Comparison of ENCODE assay signal across 8 cellular contexts in genomic region chr11:69122642-69123431, GRCh38. TPM values are rescaled to one million over a fixed set of nuclear protein-coding genes. Genes with fewer than 3 reads are reported as not detected.
DNase-seq lines count a peak whose midpoint lies in the region; ATAC-seq, FAIRE-seq and TF ChIP-seq lines count a peak whose summit lies in the region.

No MANE protein-coding gene starts in this region.

- H3K9me3 ChIP-seq in A549 (peaks cover 13% of the 10 kb centered on the region; the same call in 1 of the 3 replicates), colonic mucosa (no peaks in the 10 kb centered on the region), liver (ENCODE audit: control insufficient read depth in 4 of 4, low read length in 3 of 4) (peaks cover 0 to 4% (median 0%) of the 10 kb centered on the region in 4 donors)

- intact Hi-C loops in colonic mucosa (cut with DNase I) = no loop called here

- FAIRE-seq in A549 (lab: Jason Lieb, UNC) = peak; percentile 98

- H3K4me2 ChIP-seq in A549 = peak overlapping the region; percentile 94

- TF ChIP-seq POLR2A in A549 (IDR thresholded peaks at IDR 0.05; ENCODE audit: low read length) = peak; percentile 18; the same call in 1 of the 2 replicates

- H3K9ac ChIP-seq in colonic mucosa (ENCODE audit: low read depth in 2 of 2, low read length in 2 of 2) (no peak overlapping the region), liver (ENCODE audit: low read depth in 1 of 2, low read length in 2 of 2) (no peak overlapping the region)

- 2% methylated on average over 16 of the region's 26 CpGs for WGBS in A549 (ENCODE audit: missing lambda C conversion rate)
- WGBS in liver = 31% methylated on average over 26 of the region's 26 CpGs

- CTCF ChIA-PET in A549 (lab: Yijun Ruan, JAX) = interaction anchor here (0.6 to 5.1 kb wide), 7 partner anchors 9 to 520 kb away, joined by 3 to 37 read pairs (median 4); a partner anchor contains a TSS

- TF ChIP-seq CTCF in A549 (IDR thresholded peaks at IDR 0.05) (no peak), colonic mucosa (IDR thresholded peaks at IDR 0.05) (no peak), liver (IDR thresholded peaks at IDR 0.05; ENCODE audit: low read depth, low read length, missing input control) (no peak)

- peaks cover 37% of the 10 kb centered on the region for H3K4me1 ChIP-seq in A549
- peaks cover 9% of the 10 kb centered on the region for H3K4me1 ChIP-seq in colonic mucosa
- H3K4me1 ChIP-seq in liver (ENCODE audit: control insufficient read depth in 4 of 4, insufficient read depth in 4 of 4, low read length in 3 of 4) = peaks cover 0 to 1% (median 0%) of the 10 kb centered on the region in 4 donors

- H3K36me3 ChIP-seq in colonic mucosa (no peaks in the 10 kb centered on the region), liver (ENCODE audit: control insufficient read depth in 4 of 4, insufficient read depth in 3 of 4, low read depth in 1 of 4, low read length in 3 of 4) (no peaks in the 10 kb centered on the region)

- peak; percentile 97 to 99 for DNase-seq in A549 (ENCODE audit: low read depth in 1 of 2, low spot score in 1 of 2)
- peak; percentile 80 for DNase-seq in HK-2 (ENCODE audit: unreplicated experiment)
- peak; percentile 62 to 75 for DNase-seq in activated CD4-positive, alpha-beta T cell treated with anti-CD3 and anti-CD28 coated beads for 24 hours (ENCODE audit: low read depth in 2 of 2)
- peak; percentile 92 for DNase-seq in colonic mucosa
- peak; percentile 75 to 78 for DNase-seq in stimulated activated CD8-positive, alpha-beta memory T cell treated with anti-CD3 and anti-CD28 coated beads, Interleukin-15, amount 100 ng/mL, for 48 hours (ENCODE audit: low read depth in 2 of 2)
- DNase-seq in NCI-H128 (lab: John Stamatoyannopoulos, UW; ENCODE audit: unreplicated experiment) = no peak

- H3K4me3 ChIP-seq in A549 = peak overlapping the region; percentile 28; the same call in 1 of the 3 replicates
- no peak overlapping the region for H3K4me3 ChIP-seq in colonic mucosa
- no peak overlapping the region for H3K4me3 ChIP-seq in liver (ENCODE audit: low read depth in 1 of 3, low read length in 3 of 3)

- peak overlapping the region; percentile 91 to 98 for H3K27ac ChIP-seq in A549
- peak overlapping the region; percentile 44 for H3K27ac ChIP-seq in colonic mucosa
- H3K27ac ChIP-seq in liver (ENCODE audit: low read depth in 1 of 2, low read length in 2 of 2) = no peak overlapping the region

- H3K27me3 ChIP-seq in colonic mucosa = no peaks in the 10 kb centered on the region
- H3K27me3 ChIP-seq in liver (ENCODE audit: control insufficient read depth in 4 of 4, insufficient read depth in 4 of 4, low read length in 3 of 4) = no peaks in the 10 kb centered on the region

- TF ChIP-seq RAD21 in A549 (conservative IDR thresholded peaks at IDR 0.05 in 1 of 2, IDR thresholded peaks at IDR 0.05 in 1 of 2) (peak; percentile 45 to 55; a peak in 4 of 5 replicates), liver (IDR thresholded peaks at IDR 0.05) (no peak)

- peak; percentile 86 to 91; a peak in 4 of 5 replicates for TF ChIP-seq EP300 in A549 (IDR thresholded peaks at IDR 0.05)

- peak; percentile 90 to 96 for ATAC-seq in A549
- ATAC-seq in GM19397 (IDR thresholded peaks at IDR 0.05; ENCODE audit: unreplicated experiment) = no peak

- POLR2A ChIA-PET in A549 (lab: Yijun Ruan, JAX) = interaction anchor here (0.6 to 2.3 kb wide), 4 partner anchors 22 to 516 kb away, joined by 3 to 7 read pairs (median 4); no protein-coding TSS in a partner anchor

TF ChIP-seq in A549, 52 proteins besides CTCF, POLR2A, EP300 and RAD21 (continues in another document):
- peak; percentile 95 for TF ChIP-seq GATA3 (IDR thresholded peaks at IDR 0.05; ENCODE audit: borderline replicate concordance)
- TF ChIP-seq HEYL (CRISPR knock-in tag; IDR thresholded peaks at IDR 0.05) = no peak
- TF ChIP-seq NR3C1 (IDR thresholded peaks at IDR 0.05) = no peak
- 0 out of 2 replicates have a peak, but pooled peaks have one; percentile 51 for TF ChIP-seq HOXB5 (CRISPR knock-in tag; IDR thresholded peaks at IDR 0.05)
- no peak for TF ChIP-seq POLR2AphosphoS2 (conservative IDR thresholded peaks at IDR 0.05; ENCODE audit: low read length)
- no peak for TF ChIP-seq ESRRA (IDR thresholded peaks at IDR 0.05; ENCODE audit: borderline replicate concordance, low read length)
- TF ChIP-seq CEBPB (IDR thresholded peaks at IDR 0.05) = peak in 1 of 2 experiments; percentile 39; a peak in 1 of 4 replicates
- no peak for TF ChIP-seq ZNF302 (CRISPR knock-in tag; IDR thresholded peaks at IDR 0.05)
- TF ChIP-seq MAFK (IDR thresholded peaks at IDR 0.05; ENCODE audit: partially characterized antibody) = peak; percentile 8
- TF ChIP-seq RNF2 (IDR thresholded peaks at IDR 0.05; ENCODE audit: borderline replicate concordance, low read depth) = no peak
- peak; percentile 93 to 98; a peak in 4 of 5 replicates for TF ChIP-seq JUN (IDR thresholded peaks at IDR 0.05)
- 0 out of 2 replicates have a peak, but pooled peaks have one; percentile 79 for TF ChIP-seq ATOH8 (CRISPR knock-in tag; IDR thresholded peaks at IDR 0.05; ENCODE audit: low read depth)
- TF ChIP-seq RARB (CRISPR knock-in tag; IDR thresholded peaks at IDR 0.05) = no peak
- peak; percentile 89 for TF ChIP-seq JUNB (IDR thresholded peaks at IDR 0.05)
- TF ChIP-seq ZFP36 (IDR thresholded peaks at IDR 0.05; ENCODE audit: borderline replicate concordance, partially characterized antibody) = no peak
- no peak for TF ChIP-seq KDM5A (IDR thresholded peaks at IDR 0.05)
- TF ChIP-seq RFX5 (IDR thresholded peaks at IDR 0.05) = no peak
- TF ChIP-seq KDM1A (IDR thresholded peaks at IDR 0.05; ENCODE audit: low read depth) = peak; percentile 75
- TF ChIP-seq MAX (IDR thresholded peaks at IDR 0.05) = peak; percentile 95
- no peak for TF ChIP-seq ZSCAN20 (CRISPR knock-in tag; IDR thresholded peaks at IDR 0.05)
- no peak for TF ChIP-seq TFCP2L1 (CRISPR knock-in tag; IDR thresholded peaks at IDR 0.05)

TF ChIP-seq in liver, 16 proteins besides CTCF, POLR2A, EP300 and RAD21:
- no peak for TF ChIP-seq MAX (IDR thresholded peaks at IDR 0.05)
- peak; percentile 53 for TF ChIP-seq SP1 (IDR thresholded peaks at IDR 0.05)
- no peak for TF ChIP-seq EGR1 (IDR thresholded peaks at IDR 0.05; ENCODE audit: low read depth in 2 of 2)
- peak; percentile 27 for TF ChIP-seq FOXA2 (IDR thresholded peaks at IDR 0.05)
- TF ChIP-seq NR2F2 (IDR thresholded peaks at IDR 0.05) = peak; percentile 58
- TF ChIP-seq JUND (IDR thresholded peaks at IDR 0.05) = peak in 1 of 2 donors; percentile 89
- peak in 1 of 2 donors; percentile 14 for TF ChIP-seq HNF4A (conservative IDR thresholded peaks at IDR 0.05)
- no peak for TF ChIP-seq FOXA1 (IDR thresholded peaks at IDR 0.05)
- no peak for TF ChIP-seq ZBTB33 (IDR thresholded peaks at IDR 0.05)
- peak in 1 of 2 donors; percentile 43 for TF ChIP-seq RXRA (IDR thresholded peaks at IDR 0.05)

RNA-seq across cellular contexts. Expression of gene SMIM38, which starts 32.9 kb away (rescaled TPM):
- polyA plus RNA-seq in A549 (2011; rRNA removed) (0.08 and 0.24 TPM in 2 replicates), A549 (2017; fragmentation: RNase III; extraction: RNeasy Plus Mini Kit Qiagen cat#74134 plus additional on column Dnase treatment) (0.05 to 0.08 TPM in 2 of 3 replicates, not detected in the other), liver (under 1 TPM; 0.03 to 0.06 TPM)
- polyA plus RNA-seq in A549 (2012; cell fraction: cytosol; rRNA removed) = 0.01 TPM in 2 replicates
- polyA plus RNA-seq in A549 (2012; cell fraction: nucleus; rRNA removed) = 0.23 and 0.27 TPM in 2 replicates
- polyA minus RNA-seq in A549 (2011; rRNA and poly(A)+ RNA removed) = 0.15 and 0.21 TPM in 2 replicates
- total RNA-seq in colonic mucosa (under 1 TPM in 1 of 2 donors, not detected in 1; 0.10 TPM), liver (1 to 10 TPM in 1 of 2 donors, under 1 TPM in 1; 0.08 to 1.7 TPM)

Comparison
In these comparisons a context has a peak if more than half of its experiments do, and no peak if none do; other contexts are left out.
1. H3K27ac ChIP-seq: peak in A549 (2 of 2) and colonic mucosa (single experiment); none in liver (0 of 2).